ENCODE assay signal across 12 cellular contexts in genomic region chrX:110280954-110281353, GRCh38. TPM values are rescaled to one million over a fixed set of nuclear protein-coding genes. Genes with fewer than 3 reads are reported as not detected.
DNase-seq lines count a peak whose midpoint lies in the region; ATAC-seq and TF ChIP-seq lines count a peak whose summit lies in the region.
"Had no signal": no experiment of that assay in that cellular context is flagged by ENCODE, and none has a peak within 500 bp of the region (broad histone marks: within the 10 kb centered on the region; RNA-seq: fewer than 3 reads in every experiment).

No MANE protein-coding gene starts in this region.

- POLR2A ChIA-PET in HEK293T (lab: Yijun Ruan, JAX), result no interaction called here

- CTCF ChIA-PET in HEK293T (lab: Yijun Ruan, JAX), result interaction anchor here (0.8 kb wide), 1 partner anchor 134 kb away, joined by 3 read pairs; no protein-coding TSS in a partner anchor

- DNase-seq in AG08395 (ENCODE audit: low spot score) (peak; percentile 13), HEK293T (ENCODE audit: extremely low spot score) (no peak), amniotic stem cell (lab: John Stamatoyannopoulos, UW) (peak; percentile 13), left lobe of liver (ENCODE audit: low spot score) (no peak), dermis blood vessel endothelial cell (no peak), NCI-H446 (lab: John Stamatoyannopoulos, UW) (no peak)
- DNase-seq in stimulated activated naive CD4-positive, alpha-beta T cell treated with Interleukin-2 at 50 U/mL for 16 hours (lab: John Stamatoyannopoulos, UW), result no peak
- DNase-seq: BE2C, Kasumi-1, mesendoderm, NCI-H345 had no signal

- ATAC-seq in left lobe of liver (peak; percentile 51), HG03108 (IDR thresholded peaks at IDR 0.05; ENCODE audit: unreplicated experiment) (no peak)

TF ChIP-seq in HEK293T, 16 proteins besides CTCF, POLR2A, EP300 and RAD21:
- TF ChIP-seq PKNOX1 (IDR thresholded peaks at IDR 0.05) (peak; percentile 83), ARNT (IDR thresholded peaks at IDR 0.05) (no peak), SUZ12 (IDR thresholded peaks at IDR 0.05) (no peak), LEF1 (IDR thresholded peaks at IDR 0.05; ENCODE audit: borderline replicate concordance) (no peak), FOXM1 (IDR thresholded peaks at IDR 0.05; ENCODE audit: borderline replicate concordance) (no peak), FOXA1 (IDR thresholded peaks at IDR 0.05) (no peak), SP1 (IDR thresholded peaks at IDR 0.05) (no peak), ELF4 (IDR thresholded peaks at IDR 0.05) (no peak), NFRKB (IDR thresholded peaks at IDR 0.05) (no peak)

RNA-seq across cellular contexts. Expression of gene AMMECR1, which starts 36.9 kb away (rescaled TPM):
- 3.0 TPM for total RNA-seq in left lobe of liver
- total RNA-seq in dermis blood vessel endothelial cell, result 6.0 and 9.1 TPM in 2 replicates

Comparison
In these comparisons a context has a peak if more than half of its experiments do, and no peak if none do; other contexts are left out.
1. DNase-seq: peak in AG08395 (single experiment) and amniotic stem cell (single experiment); none in HEK293T (single experiment), left lobe of liver (single experiment), dermis blood vessel endothelial cell (single experiment), stimulated activated naive CD4-positive, alpha-beta T cell treated with Interleukin-2 at 50 U/mL for 16 hours (single experiment) and NCI-H446 (0 of 2).